In the genomic region with DNA sequence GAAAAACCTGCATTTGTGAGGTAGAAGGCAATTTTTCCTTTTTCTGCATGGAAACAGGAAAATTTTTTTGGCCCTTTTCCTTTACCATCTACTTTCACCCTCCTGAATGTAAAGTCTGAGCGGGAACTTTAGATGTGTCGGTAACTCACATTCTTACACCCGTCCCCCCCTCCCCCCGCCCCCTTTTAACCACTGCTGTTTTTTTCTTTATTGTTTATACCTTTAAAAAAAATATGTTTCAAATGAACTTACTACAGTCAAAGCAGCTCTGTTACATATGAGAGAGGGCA, we compare ENCODE assay signal across 2 cellular contexts.
A peak's percentile ranks its signal among the peaks of the same experiment; 100 is the strongest.
TF ChIP-seq lines count a peak whose summit lies in the region.

No MANE protein-coding gene starts in this region.

TF ChIP-seq in A549, 52 proteins besides CTCF, POLR2A, EP300 and RAD21 (continued from another document):
- TF ChIP-seq BHLHE40 (IDR thresholded peaks at IDR 0.05; ENCODE audit: low read depth, low read length), result no peak
- TF ChIP-seq, protein P1, sequence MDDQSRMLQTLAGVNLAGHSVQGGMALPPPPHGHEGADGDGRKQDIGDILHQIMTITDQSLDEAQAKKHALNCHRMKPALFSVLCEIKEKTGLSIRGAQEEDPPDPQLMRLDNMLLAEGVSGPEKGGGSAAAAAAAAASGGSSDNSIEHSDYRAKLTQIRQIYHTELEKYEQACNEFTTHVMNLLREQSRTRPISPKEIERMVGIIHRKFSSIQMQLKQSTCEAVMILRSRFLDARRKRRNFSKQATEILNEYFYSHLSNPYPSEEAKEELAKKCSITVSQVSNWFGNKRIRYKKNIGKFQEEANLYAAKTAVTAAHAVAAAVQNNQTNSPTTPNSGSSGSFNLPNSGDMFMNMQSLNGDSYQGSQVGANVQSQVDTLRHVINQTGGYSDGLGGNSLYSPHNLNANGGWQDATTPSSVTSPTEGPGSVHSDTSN (IDR thresholded peaks at IDR 0.05), result no peak
- no peak for TF ChIP-seq KDM1A (IDR thresholded peaks at IDR 0.05; ENCODE audit: low read depth)
- TF ChIP-seq POLR2AphosphoS2 (conservative IDR thresholded peaks at IDR 0.05; ENCODE audit: low read length), result no peak
- TF ChIP-seq ZC3H11A (IDR thresholded peaks at IDR 0.05), result no peak
- no peak for TF ChIP-seq HDAC2 (IDR thresholded peaks at IDR 0.05)
- no peak for TF ChIP-seq NFE2L2 (conservative IDR thresholded peaks at IDR 0.05; ENCODE audit: low read length)

TF ChIP-seq in HEK293, 187 proteins besides CTCF, POLR2A, EP300 and RAD21 (continued from another document):
- TF ChIP-seq, protein P2, sequence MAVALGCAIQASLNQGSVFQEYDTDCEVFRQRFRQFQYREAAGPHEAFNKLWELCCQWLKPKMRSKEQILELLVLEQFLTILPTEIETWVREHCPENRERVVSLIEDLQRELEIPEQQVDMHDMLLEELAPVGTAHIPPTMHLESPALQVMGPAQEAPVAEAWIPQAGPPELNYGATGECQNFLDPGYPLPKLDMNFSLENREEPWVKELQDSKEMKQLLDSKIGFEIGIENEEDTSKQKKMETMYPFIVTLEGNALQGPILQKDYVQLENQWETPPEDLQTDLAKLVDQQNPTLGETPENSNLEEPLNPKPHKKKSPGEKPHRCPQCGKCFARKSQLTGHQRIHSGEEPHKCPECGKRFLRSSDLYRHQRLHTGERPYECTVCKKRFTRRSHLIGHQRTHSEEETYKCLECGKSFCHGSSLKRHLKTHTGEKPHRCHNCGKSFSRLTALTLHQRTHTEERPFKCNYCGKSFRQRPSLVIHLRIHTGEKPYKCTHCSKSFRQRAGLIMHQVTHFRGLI (tag by site-specific recombination; IDR thresholded peaks at IDR 0.05), result 0 out of 2 replicates have a peak, but pooled peaks have one; percentile 3
- TF ChIP-seq ZFP37 (tag by site-specific recombination; IDR thresholded peaks at IDR 0.05) (no peak), ZNF214 (tag by site-specific recombination; IDR thresholded peaks at IDR 0.05; ENCODE audit: borderline replicate concordance) (no peak)
TF ChIP-seq in HEK293: peak in this region for 2.
